8 cellular contexts compared by ENCODE assay signal in the genomic region with DNA sequence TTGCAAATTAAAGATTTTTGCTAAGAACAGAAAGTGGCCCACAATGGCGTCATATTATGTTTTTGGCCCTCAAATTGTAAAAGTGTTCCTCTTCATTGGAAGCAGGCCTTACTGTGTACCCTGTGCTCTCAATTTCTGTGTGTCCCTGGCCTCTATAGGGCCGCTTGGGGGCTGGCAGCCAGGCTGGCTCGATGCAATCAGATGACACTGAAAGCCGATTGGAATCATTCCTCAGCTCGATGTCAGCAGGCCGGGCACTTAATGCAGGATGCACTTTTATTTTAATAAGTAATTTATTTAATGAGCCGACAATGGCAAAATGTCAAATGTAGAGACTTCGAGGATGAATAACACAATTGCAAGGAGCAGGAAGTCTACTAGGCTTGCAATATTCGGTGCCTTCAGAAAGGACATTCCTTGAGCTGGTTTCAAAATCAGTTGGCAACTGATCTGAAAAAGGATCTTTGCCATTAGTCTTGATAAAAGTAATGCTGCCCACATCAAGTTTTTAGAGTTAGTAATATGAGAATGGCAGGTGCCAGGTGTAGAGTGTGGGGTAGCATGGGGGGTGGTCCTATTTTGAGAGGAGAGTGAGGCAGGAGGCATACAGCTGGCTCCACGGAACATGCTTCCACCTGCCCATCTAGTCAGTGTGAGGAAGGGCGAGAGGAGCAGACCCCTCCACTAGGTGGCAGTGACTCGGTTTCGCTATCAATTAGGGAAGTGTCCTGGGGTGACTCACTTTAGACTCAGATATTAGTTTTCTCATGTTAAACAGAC.
DNase-seq lines count a peak whose midpoint lies in the region; ATAC-seq and TF ChIP-seq lines count a peak whose summit lies in the region.

No MANE protein-coding gene starts in this region.

- POLR2A ChIA-PET in CD8-positive, alpha-beta memory T cell (lab: Charles Lee): no interaction called here
- POLR2A ChIA-PET in activated CD8-positive, alpha-beta T cell treated with anti-CD3 and anti-CD28 coated beads, Interleukin-2, amount 10 ng/mL, durations not matched to agents 7 days and 5 days (lab: Charles Lee): no interaction called here

- TF ChIP-seq CTCF in esophagus squamous epithelium (IDR thresholded peaks at IDR 0.05) (peak; percentile 31 to 72 (median 55)), osteocyte (IDR thresholded peaks at IDR 0.05) (peak; percentile 57)

- H3K36me3 Mint-ChIP-seq in CD8-positive, alpha-beta memory T cell: no peaks in the 10 kb centered on the region
- no peaks in the 10 kb centered on the region for H3K36me3 Mint-ChIP-seq in activated CD8-positive, alpha-beta T cell treated with anti-CD3 and anti-CD28 coated beads, Interleukin-2, amount 10 ng/mL, durations not matched to agents 7 days and 5 days (ENCODE audit: low read depth)
- no peaks in the 10 kb centered on the region for H3K36me3 Mint-ChIP-seq in osteocyte (ENCODE audit: unreplicated experiment)

- CTCF ChIA-PET in CD8-positive, alpha-beta memory T cell (lab: Charles Lee): interaction anchor here (1.0 to 2.2 kb wide), 4 partner anchors 11 to 404 kb away, joined by 3 to 7 read pairs (median 4); no protein-coding TSS in a partner anchor
- CTCF ChIA-PET in activated CD8-positive, alpha-beta T cell treated with anti-CD3 and anti-CD28 coated beads, Interleukin-2, amount 10 ng/mL, durations not matched to agents 7 days and 5 days (lab: Charles Lee): interaction anchor here (0.8 to 3.7 kb wide), 12 partner anchors 10 to 404 kb away, joined by 3 to 20 read pairs (median 5); no protein-coding TSS in a partner anchor

- H3K4me3 Mint-ChIP-seq in CD8-positive, alpha-beta memory T cell: peak overlapping the region in 2 of 7 donors; percentile 27 to 31
- no peak overlapping the region for H3K4me3 Mint-ChIP-seq in activated CD8-positive, alpha-beta T cell treated with anti-CD3 and anti-CD28 coated beads, Interleukin-2, amount 10 ng/mL, durations not matched to agents 7 days and 5 days
- no peak overlapping the region for H3K4me3 Mint-ChIP-seq in osteocyte (ENCODE audit: unreplicated experiment)

- in situ Hi-C loops in G401 (cut with HindIII; ENCODE audit: low sequenced_read_pairs): no loop called here

- intact Hi-C loops in esophagus squamous epithelium (cut with DNase I): no loop called here

- no peak for TF ChIP-seq POLR2A in esophagus squamous epithelium (IDR thresholded peaks at IDR 0.05)

- peak overlapping the region in 1 of 8 donors; percentile 13 for H3K27ac Mint-ChIP-seq in CD8-positive, alpha-beta memory T cell
- H3K27ac Mint-ChIP-seq in activated CD8-positive, alpha-beta T cell treated with anti-CD3 and anti-CD28 coated beads, Interleukin-2, amount 10 ng/mL, durations not matched to agents 7 days and 5 days: no peak overlapping the region
- H3K27ac Mint-ChIP-seq in osteocyte (ENCODE audit: unreplicated experiment): no peak overlapping the region

- 30 to 36% methylated on average over 13 of the region's 13 CpGs for WGBS in esophagus squamous epithelium, 2 donors

- no peaks in the 10 kb centered on the region for H3K9me3 Mint-ChIP-seq in CD8-positive, alpha-beta memory T cell
- H3K9me3 Mint-ChIP-seq in activated CD8-positive, alpha-beta T cell treated with anti-CD3 and anti-CD28 coated beads, Interleukin-2, amount 10 ng/mL, durations not matched to agents 7 days and 5 days (ENCODE audit: insufficient read depth): no peaks in the 10 kb centered on the region
- H3K9me3 Mint-ChIP-seq in osteocyte (ENCODE audit: unreplicated experiment): no peaks in the 10 kb centered on the region

- no peaks in the 10 kb centered on the region for H3K36me3 ChIP-seq in CD8-positive, alpha-beta memory T cell (ENCODE audit: insufficient read depth, low read length)
- no peaks in the 10 kb centered on the region for H3K36me3 ChIP-seq in esophagus squamous epithelium

- H3K27me3 ChIP-seq in CD8-positive, alpha-beta memory T cell (ENCODE audit: insufficient read depth, low read length, poor library complexity, severe bottlenecking): no peaks in the 10 kb centered on the region
- no peaks in the 10 kb centered on the region for H3K27me3 ChIP-seq in esophagus squamous epithelium

- H3K9me3 ChIP-seq in CD8-positive, alpha-beta memory T cell (ENCODE audit: low read length): no peaks in the 10 kb centered on the region
- H3K9me3 ChIP-seq in esophagus squamous epithelium: no peaks in the 10 kb centered on the region

- peak; percentile 18 to 66 (median 31) for DNase-seq in CD8-positive, alpha-beta memory T cell
- DNase-seq in NOMO-1 treated with DMSO at 0.1 percent for 48 hours (lab: John Stamatoyannopoulos, UW; ENCODE audit: unreplicated experiment) (peak; percentile 88), esophagus squamous epithelium (lab: John Stamatoyannopoulos, UW) (no peak), osteocyte (ENCODE audit: extremely low spot score, unreplicated experiment) (no peak), G401 (ENCODE audit: low spot score) (no peak)
- DNase-seq in activated CD8-positive, alpha-beta T cell treated with anti-CD3 and anti-CD28 coated beads, Interleukin-2, amount 10 ng/mL, durations not matched to agents 7 days and 5 days: peak; percentile 64

- peaks cover 0 to 6% (median 4%) of the 10 kb centered on the region in 3 donors for H3K4me1 Mint-ChIP-seq in CD8-positive, alpha-beta memory T cell
- H3K4me1 Mint-ChIP-seq in activated CD8-positive, alpha-beta T cell treated with anti-CD3 and anti-CD28 coated beads, Interleukin-2, amount 10 ng/mL, durations not matched to agents 7 days and 5 days (ENCODE audit: low read depth): peaks cover 4% of the 10 kb centered on the region
- H3K4me1 Mint-ChIP-seq in osteocyte (ENCODE audit: unreplicated experiment): no peaks in the 10 kb centered on the region

- peak; percentile 100 for ATAC-seq in GM19328 (IDR thresholded peaks at IDR 0.05; ENCODE audit: unreplicated experiment)
- ATAC-seq in HG03175 (IDR thresholded peaks at IDR 0.05; ENCODE audit: unreplicated experiment): peak; percentile 100
- peak; percentile 97 for ATAC-seq in activated CD8-positive, alpha-beta T cell treated with anti-CD3 and anti-CD28 coated beads, Interleukin-2, amount 10 ng/mL, durations not matched to agents 7 days and 5 days

- no peak overlapping the region for H3K27ac ChIP-seq in CD8-positive, alpha-beta memory T cell (ENCODE audit: low read depth, low read length)
- peak overlapping the region in 2 of 4 donors; percentile 25 to 34 for H3K27ac ChIP-seq in esophagus squamous epithelium

- H3K4me1 ChIP-seq in CD8-positive, alpha-beta memory T cell (ENCODE audit: insufficient read depth, low read length): no peaks in the 10 kb centered on the region
- peaks cover 0 to 21% (median 10%) of the 10 kb centered on the region in 3 donors for H3K4me1 ChIP-seq in esophagus squamous epithelium

- peaks cover 4 to 14% of the 10 kb centered on the region in 2 donors for H3K27me3 Mint-ChIP-seq in CD8-positive, alpha-beta memory T cell
- H3K27me3 Mint-ChIP-seq in activated CD8-positive, alpha-beta T cell treated with anti-CD3 and anti-CD28 coated beads, Interleukin-2, amount 10 ng/mL, durations not matched to agents 7 days and 5 days (ENCODE audit: low read depth): peaks cover 16% of the 10 kb centered on the region
- H3K27me3 Mint-ChIP-seq in osteocyte (ENCODE audit: unreplicated experiment): peaks cover 7% of the 10 kb centered on the region

- no peak overlapping the region for H3K4me3 ChIP-seq in CD8-positive, alpha-beta memory T cell (ENCODE audit: low read length)
- peak overlapping the region in 1 of 4 donors; percentile 45 for H3K4me3 ChIP-seq in esophagus squamous epithelium

Comparison
In these comparisons a context has a peak if more than half of its experiments do, and no peak if none do; other contexts are left out.
1. DNase-seq: peak in CD8-positive, alpha-beta memory T cell (5 of 5), NOMO-1 treated with DMSO at 0.1 percent for 48 hours (single experiment) and activated CD8-positive, alpha-beta T cell treated with anti-CD3 and anti-CD28 coated beads, Interleukin-2, amount 10 ng/mL, durations not matched to agents 7 days and 5 days (single experiment); none in esophagus squamous epithelium (single experiment), osteocyte (single experiment) and G401 (single experiment).
2. Peak in every context shown above with its lines, with median percentiles within 50 percentile points of each other: ATAC-seq.